ENCODE assay signal across 8 cellular contexts in the genomic region with DNA sequence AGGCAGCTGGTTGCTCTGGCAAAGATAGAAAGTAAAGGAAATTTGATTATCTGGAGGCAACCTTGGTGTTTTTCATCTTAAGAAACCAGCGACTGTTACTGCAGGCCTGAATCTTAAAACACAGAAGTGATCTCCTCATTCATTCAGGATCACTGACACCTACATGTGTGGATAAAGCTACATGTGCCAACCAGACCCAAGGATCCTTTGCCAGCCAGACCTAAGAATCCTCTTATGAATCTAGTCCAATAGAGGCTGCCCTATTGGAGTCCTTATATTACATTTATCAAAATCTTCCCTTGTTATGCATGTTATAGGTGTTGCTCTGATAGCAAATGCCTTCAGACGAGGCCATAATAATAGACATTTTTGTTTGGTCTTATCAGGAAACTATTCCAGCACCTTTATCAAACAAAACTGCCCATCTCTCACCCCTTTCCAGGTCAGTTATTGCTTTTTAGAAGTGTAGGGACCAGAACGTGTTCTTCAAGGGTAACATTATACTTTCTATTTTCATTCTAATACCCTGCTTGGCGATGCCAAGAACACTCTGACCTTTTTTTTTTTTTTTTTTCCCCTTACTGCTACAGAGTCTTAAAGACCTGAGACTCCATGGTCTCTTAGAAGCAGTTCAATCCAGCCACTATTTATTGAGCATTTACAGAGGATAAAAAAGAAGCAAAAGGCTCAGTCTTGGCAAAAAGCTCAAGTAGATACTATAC.
"Had no signal": no experiment of that assay in that cellular context is flagged by ENCODE, and none has a peak within 500 bp of the region (broad histone marks: within the 10 kb centered on the region; RNA-seq: fewer than 3 reads in every experiment).

No MANE protein-coding gene starts in this region.

- H3K9me3 Mint-ChIP-seq: HFFc6 had no signal

- H3K9ac ChIP-seq: GM23248 had no signal

- H3K9me3 ChIP-seq: HAP-1 had no signal

- H3K4me3 Mint-ChIP-seq: HFFc6 had no signal

- DNase-seq: GM23248, H7, HFFc6, IMR-90, KG1 had no signal

- H3K27ac Mint-ChIP-seq: HFFc6 had no signal

- H3K36me3 ChIP-seq: HAP-1 had no signal

- H3K4me3 ChIP-seq: GM23248, HAP-1, K562 had no signal

- H3K27ac ChIP-seq: GM23248 had no signal

- H2AFZ ChIP-seq: GM23248 had no signal

- ATAC-seq: HCT116, K562 had no signal
